Comparison of ENCODE assay signal across 8 cellular contexts in the genomic region with DNA sequence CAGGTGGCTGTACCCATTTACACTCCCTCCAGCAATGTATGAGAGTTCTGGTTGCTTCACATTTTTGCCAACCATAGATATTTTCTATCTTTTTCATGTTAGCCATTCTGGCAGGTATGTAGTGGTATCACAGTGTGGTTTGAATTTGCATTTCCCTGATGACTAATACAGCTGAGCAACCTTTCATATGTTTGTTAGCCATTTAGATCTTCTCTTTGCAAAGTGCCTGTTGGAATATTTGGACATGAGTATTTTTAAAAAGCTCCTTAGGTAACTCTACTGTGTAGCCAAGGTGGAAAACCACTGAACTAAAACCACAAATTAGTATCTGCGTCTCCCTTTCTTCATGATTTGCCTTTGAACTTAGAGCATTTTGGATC. TPM values are rescaled to one million over a fixed set of nuclear protein-coding genes. Genes with fewer than 3 reads are reported as not detected.
A peak's percentile ranks its signal among the peaks of the same experiment; 100 is the strongest.
DNase-seq lines count a peak whose midpoint lies in the region; ATAC-seq, FAIRE-seq and TF ChIP-seq lines count a peak whose summit lies in the region.

No MANE protein-coding gene starts in this region.

- no peaks in the 10 kb centered on the region for H3K36me3 Mint-ChIP-seq in glutamatergic neuron (ENCODE audit: unreplicated experiment)

- no peak overlapping the region for H3K27ac Mint-ChIP-seq in glutamatergic neuron (ENCODE audit: unreplicated experiment)

- no peaks in the 10 kb centered on the region for H4K20me1 ChIP-seq in PC-3 (ENCODE audit: low read length)

- ATAC-seq in PC-3: peak; percentile 89
- ATAC-seq in pancreas: no peak

- H3K4me3 ChIP-seq in PC-3 (ENCODE audit: low read length): no peak overlapping the region
- H3K4me3 ChIP-seq in pancreas: no peak overlapping the region

- intact Hi-C loops in PC-3 (cut with micrococcal nuclease) (no loop called here), pancreas (cut with DNase I) (no loop called here)

- TF ChIP-seq CTCF in PC-3 (conservative IDR thresholded peaks at IDR 0.05; ENCODE audit: low read depth, low read length) (no peak), glutamatergic neuron (IDR thresholded peaks at IDR 0.05; ENCODE audit: partially characterized antibody, unreplicated experiment) (no peak), pancreas (IDR thresholded peaks at IDR 0.05) (no peak)

- peak overlapping the region; percentile 41 for H3K4me2 ChIP-seq in PC-3 (ENCODE audit: low read length)

- no peak overlapping the region for H2AFZ ChIP-seq in PC-3 (ENCODE audit: low read length)

- no peak for FAIRE-seq in pancreas (lab: Jason Lieb, UNC)

- H3K9me3 ChIP-seq in PC-3 (ENCODE audit: low read length) (no peaks in the 10 kb centered on the region), pancreas (no peaks in the 10 kb centered on the region)

- H3K4me1 Mint-ChIP-seq in glutamatergic neuron (ENCODE audit: low read depth, unreplicated experiment): peaks cover 18% of the 10 kb centered on the region

- H3K4me1 ChIP-seq in PC-3 (ENCODE audit: insufficient read depth, low read length) (peaks cover 27% of the 10 kb centered on the region), pancreas (peaks cover 0 to 25% (median 0%) of the 10 kb centered on the region in 3 donors)

- no peaks in the 10 kb centered on the region for H3K27me3 ChIP-seq in PC-3 (ENCODE audit: low read length)
- no peaks in the 10 kb centered on the region for H3K27me3 ChIP-seq in pancreas

- BruUV-seq in PC-3 (replicated peaks; lab: Mats Ljungman, UMichigan): no TSS peak

- H3K27ac ChIP-seq in PC-3 (ENCODE audit: low read length) (peak overlapping the region; percentile 64), pancreas (peak overlapping the region in 2 of 4 donors; percentile 26 to 34)

- H3K36me3 ChIP-seq in PC-3 (ENCODE audit: low read depth, low read length): no peaks in the 10 kb centered on the region
- H3K36me3 ChIP-seq in pancreas: no peaks in the 10 kb centered on the region

- H3F3A ChIP-seq in PC-3 (ENCODE audit: low read length, unreplicated experiment): no peaks in the 10 kb centered on the region

- H3K4me3 Mint-ChIP-seq in glutamatergic neuron (ENCODE audit: unreplicated experiment): no peak overlapping the region

- CTCF ChIA-PET in PC-3 (lab: Charles Lee): no interaction called here

- H3K9me3 Mint-ChIP-seq in glutamatergic neuron (ENCODE audit: unreplicated experiment): peaks cover 14% of the 10 kb centered on the region

- peaks cover 9% of the 10 kb centered on the region for H3K27me3 Mint-ChIP-seq in glutamatergic neuron (ENCODE audit: unreplicated experiment)

- peak; percentile 68 for DNase-seq in EL
- DNase-seq in H4 (ENCODE audit: low spot score): peak; percentile 74
- DNase-seq in PC-3: peak; percentile 57
- DNase-seq in glomerular visceral epithelial cell (ENCODE audit: extremely low spot score): peak; percentile 82
- no peak for DNase-seq in NCI-H69 (lab: John Stamatoyannopoulos, UW)
- DNase-seq in glutamatergic neuron: no peak
- no peak for DNase-seq in NCI-H2171 treated with DMSO at 0.1 percent for 48 hours (lab: John Stamatoyannopoulos, UW)
- DNase-seq in pancreas: no peak

- H3K9me2 ChIP-seq in PC-3 (replicated peaks; ENCODE audit: low read length): no peaks in the 10 kb centered on the region

- H3K79me2 ChIP-seq in PC-3 (ENCODE audit: low read length): no peaks in the 10 kb centered on the region

- peak overlapping the region; percentile 7; the same call in 1 of the 2 replicates for H3K9ac ChIP-seq in PC-3 (ENCODE audit: low read length)

- POLR2A ChIA-PET in PC-3 (lab: Charles Lee; ENCODE audit: unreplicated experiment): interaction anchor here (0.6 kb wide), 1 partner anchor 31 kb away, joined by 5 read pairs; no protein-coding TSS in a partner anchor

- 88 to 91% methylated on average over 1 of the region's 1 CpG for WGBS in pancreas, 2 donors

RNA-seq across cellular contexts. Expression of a gene that starts 31.9 kb away (rescaled TPM):
- 14.3 and 30.2 TPM in 2 replicates for total RNA-seq in H4 (2014; rRNA removed; shearing (Covaris generic))
- total RNA-seq in PC-3 (2014; rRNA removed) (21.1 and 23.1 TPM in 2 replicates), glutamatergic neuron (ENCODE audit: unreplicated experiment) (2.8 TPM), pancreas (10 to 100 TPM in 4 of 6 donors, 1 to 10 TPM in 2; 7.0 to 28.0 (median 11.1) TPM)
- polyA plus RNA-seq in pancreas: 10 to 100 TPM in 1 of 2 donors, 1 to 10 TPM in 1; 8.5 to 30.8 TPM

Comparison
In these comparisons a context has a peak if more than half of its experiments do, and no peak if none do; other contexts are left out.
1. DNase-seq: peak in EL (single experiment), H4 (single experiment), PC-3 (single experiment) and glomerular visceral epithelial cell (single experiment); none in NCI-H69 (single experiment), glutamatergic neuron (single experiment), NCI-H2171 treated with DMSO at 0.1 percent for 48 hours (single experiment) and pancreas (0 of 6).